ENCODE assay signal across 10 cellular contexts in the genomic region with DNA sequence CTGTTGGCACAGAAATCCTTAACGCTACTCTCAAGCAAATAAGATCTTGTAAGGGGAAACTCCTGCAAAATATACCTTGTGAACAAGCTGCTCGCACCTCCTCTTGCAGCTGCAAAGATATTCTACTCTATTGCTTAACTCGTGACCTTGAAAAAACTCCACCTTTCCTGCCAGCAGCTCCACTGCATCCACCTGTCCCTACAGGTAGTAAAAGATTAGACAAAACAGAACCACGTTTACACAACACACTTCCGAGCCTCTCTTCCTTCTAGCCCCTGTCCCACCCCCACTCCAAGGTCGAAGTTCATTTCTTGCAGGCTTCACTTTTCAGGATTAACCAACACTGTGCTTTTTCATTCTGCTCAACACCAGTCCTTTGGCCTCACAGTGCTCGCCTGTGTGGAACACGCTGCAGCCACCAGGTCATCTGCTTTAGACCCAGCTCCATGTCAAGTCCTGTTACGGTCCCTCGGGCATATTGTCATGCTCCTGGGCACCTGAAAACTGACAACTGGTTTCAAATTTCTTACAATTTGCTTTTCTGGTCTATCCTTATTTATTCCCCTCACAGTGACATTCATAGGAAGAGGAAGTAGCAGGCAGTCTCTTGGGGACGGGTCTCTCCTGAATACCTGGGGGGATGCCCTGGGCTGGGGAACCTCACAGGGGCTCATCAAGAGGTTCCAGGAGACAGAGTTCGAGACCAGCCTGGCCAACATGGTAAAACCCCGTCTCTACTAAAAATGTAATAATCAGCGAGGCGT.
A peak's percentile ranks its signal among the peaks of the same experiment; 100 is the strongest.
DNase-seq lines count a peak whose midpoint lies in the region; ATAC-seq, FAIRE-seq and TF ChIP-seq lines count a peak whose summit lies in the region.
"Had no signal": no experiment of that assay in that cellular context is flagged by ENCODE, and none has a peak within 500 bp of the region (broad histone marks: within the 10 kb centered on the region; RNA-seq: fewer than 3 reads in every experiment).

No MANE protein-coding gene starts in this region.

- CTCF ChIA-PET in activated CD4-positive, alpha-beta T cell treated with anti-CD3 and anti-CD28 coated beads, Interleukin-2, amount 10 ng/mL, durations not matched to agents 7 days and 5 days (lab: Charles Lee), result interaction anchor here (0.8 to 1.0 kb wide), 3 partner anchors 10 to 49 kb away, joined by 3 read pairs; no protein-coding TSS in a partner anchor
- CTCF ChIA-PET in activated CD8-positive, alpha-beta T cell treated with anti-CD3 and anti-CD28 coated beads for 36 hours (lab: Charles Lee), result interaction anchor here (0.7 kb wide), 1 partner anchor 47 kb away, joined by 3 read pairs; no protein-coding TSS in a partner anchor

- peaks cover 12% of the 10 kb centered on the region for H3K9me1 ChIP-seq in keratinocyte (ENCODE audit: control insufficient read depth, extremely low read depth, insufficient read depth, low read length)

- peaks cover 73% of the 10 kb centered on the region for H3K36me3 Mint-ChIP-seq in activated CD4-positive, alpha-beta T cell treated with anti-CD3 and anti-CD28 coated beads, Interleukin-2, amount 10 ng/mL, durations not matched to agents 7 days and 5 days (ENCODE audit: low read depth)
- H3K36me3 Mint-ChIP-seq in activated CD8-positive, alpha-beta T cell treated with anti-CD3 and anti-CD28 coated beads for 36 hours (ENCODE audit: low read depth), result peaks cover 98% of the 10 kb centered on the region

- H3K9ac ChIP-seq in keratinocyte (ENCODE audit: control insufficient read depth, extremely low read depth, insufficient read depth, low read length), result peak overlapping the region; percentile 23

- peaks cover 49 to 80% of the 10 kb centered on the region in 2 experiments for H3K36me3 ChIP-seq in keratinocyte (ENCODE audit: control insufficient read depth in 2 of 2, extremely low read depth in 1 of 2, insufficient read depth in 2 of 2, low read length in 2 of 2)

- no peaks in the 10 kb centered on the region for H3K9me3 ChIP-seq in keratinocyte (ENCODE audit: control insufficient read depth, low read depth, low read length)

- H3K27ac ChIP-seq in keratinocyte (ENCODE audit: control insufficient read depth, insufficient read depth, low read length), result peak overlapping the region; percentile 93
- peak overlapping the region; percentile 25 for H3K27ac ChIP-seq in temporal lobe (ENCODE audit: low read depth, low read length)

- dilution Hi-C loops in keratinocyte (cut with MboI; ENCODE audit: extremely low pct_ligation_motif_present, low sequenced_read_pairs), result no loop called here

- no peak for ATAC-seq in activated CD8-positive, alpha-beta T cell treated with anti-CD3 and anti-CD28 coated beads for 36 hours

- no peak for DNase-seq in activated CD4-positive, alpha-beta T cell treated with anti-CD3 and anti-CD28 coated beads, Interleukin-2, amount 10 ng/mL, durations not matched to agents 7 days and 5 days
- DNase-seq in activated CD4-positive, alpha-beta T cell treated with anti-CD3 and anti-CD28 coated beads for 48 hours, result no peak
- DNase-seq in activated CD8-positive, alpha-beta T cell treated with anti-CD3 and anti-CD28 coated beads for 36 hours, result no peak
- DNase-seq in keratinocyte (ENCODE audit: low read depth, low spot score) (no peak), nucleus accumbens (lab: John Stamatoyannopoulos, UW) (no peak), KG1 (lab: John Stamatoyannopoulos, UW) (no peak), Kasumi-1 (lab: John Stamatoyannopoulos, UW) (no peak)
- DNase-seq: AML-193, SW 1271 had no signal

- H3K27me3 ChIP-seq in keratinocyte (ENCODE audit: control insufficient read depth, extremely low read depth, insufficient read depth, low read length), result no peaks in the 10 kb centered on the region

- H3K4me3 ChIP-seq in keratinocyte (ENCODE audit: control insufficient read depth in 2 of 3, extremely low read depth in 1 of 3, insufficient read depth in 2 of 3, low read depth in 1 of 3, low read length in 3 of 3), result no peak overlapping the region

- H3K4me2 ChIP-seq in keratinocyte (ENCODE audit: control insufficient read depth, extremely low read depth, insufficient read depth, low read depth, low read length), result peak overlapping the region; percentile 53

- no peaks in the 10 kb centered on the region for H3K9me3 Mint-ChIP-seq in activated CD4-positive, alpha-beta T cell treated with anti-CD3 and anti-CD28 coated beads, Interleukin-2, amount 10 ng/mL, durations not matched to agents 7 days and 5 days
- no peaks in the 10 kb centered on the region for H3K9me3 Mint-ChIP-seq in activated CD8-positive, alpha-beta T cell treated with anti-CD3 and anti-CD28 coated beads for 36 hours

- H3K27ac Mint-ChIP-seq in activated CD4-positive, alpha-beta T cell treated with anti-CD3 and anti-CD28 coated beads, Interleukin-2, amount 10 ng/mL, durations not matched to agents 7 days and 5 days, result peak overlapping the region; percentile 50
- peak overlapping the region; percentile 87 for H3K27ac Mint-ChIP-seq in activated CD8-positive, alpha-beta T cell treated with anti-CD3 and anti-CD28 coated beads for 36 hours

- intact Hi-C loops in activated CD8-positive, alpha-beta T cell treated with anti-CD3 and anti-CD28 coated beads for 36 hours (cut with micrococcal nuclease), result loop anchor here (5.0 kb wide), 1 partner anchor 142 kb away; no protein-coding TSS in a partner anchor

- H2AFZ ChIP-seq in keratinocyte (ENCODE audit: control insufficient read depth, low read length), result no peak overlapping the region

- no peak overlapping the region for H3K4me3 Mint-ChIP-seq in activated CD4-positive, alpha-beta T cell treated with anti-CD3 and anti-CD28 coated beads, Interleukin-2, amount 10 ng/mL, durations not matched to agents 7 days and 5 days
- H3K4me3 Mint-ChIP-seq in activated CD8-positive, alpha-beta T cell treated with anti-CD3 and anti-CD28 coated beads for 36 hours, result peak overlapping the region; percentile 5

- peaks cover 92% of the 10 kb centered on the region for H3K79me2 ChIP-seq in keratinocyte (ENCODE audit: control insufficient read depth, insufficient read depth, low read length)

- TF ChIP-seq CTCF in activated CD8-positive, alpha-beta T cell treated with anti-CD3 and anti-CD28 coated beads for 36 hours (IDR thresholded peaks at IDR 0.05), result no peak
- TF ChIP-seq CTCF in keratinocyte (optimal IDR thresholded peaks at IDR 0.05 in 1 of 3, IDR thresholded peaks at IDR 0.05 in 1 of 3, conservative IDR thresholded peaks at IDR 0.05 in 1 of 3; ENCODE audit: extremely low read depth in 1 of 3, insufficient read depth in 2 of 3, low read length in 3 of 3), result no peak

- peaks cover 68% of the 10 kb centered on the region for H4K20me1 ChIP-seq in keratinocyte (ENCODE audit: control insufficient read depth, extremely low read depth, insufficient read depth, low read length)

- no peaks in the 10 kb centered on the region for H3K27me3 Mint-ChIP-seq in activated CD4-positive, alpha-beta T cell treated with anti-CD3 and anti-CD28 coated beads, Interleukin-2, amount 10 ng/mL, durations not matched to agents 7 days and 5 days
- H3K27me3 Mint-ChIP-seq in activated CD8-positive, alpha-beta T cell treated with anti-CD3 and anti-CD28 coated beads for 36 hours, result no peaks in the 10 kb centered on the region

- peaks cover 86% of the 10 kb centered on the region for H3K4me1 Mint-ChIP-seq in activated CD4-positive, alpha-beta T cell treated with anti-CD3 and anti-CD28 coated beads, Interleukin-2, amount 10 ng/mL, durations not matched to agents 7 days and 5 days
- H3K4me1 Mint-ChIP-seq in activated CD8-positive, alpha-beta T cell treated with anti-CD3 and anti-CD28 coated beads for 36 hours (ENCODE audit: low read depth), result peaks cover 96% of the 10 kb centered on the region

- POLR2A ChIA-PET in activated CD4-positive, alpha-beta T cell treated with anti-CD3 and anti-CD28 coated beads, Interleukin-2, amount 10 ng/mL, durations not matched to agents 7 days and 5 days (lab: Charles Lee), result no interaction called here
- POLR2A ChIA-PET in activated CD8-positive, alpha-beta T cell treated with anti-CD3 and anti-CD28 coated beads for 36 hours (lab: Charles Lee), result interaction anchor here (0.6 to 1.7 kb wide), 4 partner anchors 12 to 141 kb away, joined by 3 to 5 read pairs (median 3); no protein-coding TSS in a partner anchor

- H3K4me1 ChIP-seq in keratinocyte (ENCODE audit: control insufficient read depth, extremely low read depth, insufficient read depth, low read length), result peaks cover 97% of the 10 kb centered on the region

- FAIRE-seq in keratinocyte (lab: Jason Lieb, UNC), result no peak
